In the genomic region with DNA sequence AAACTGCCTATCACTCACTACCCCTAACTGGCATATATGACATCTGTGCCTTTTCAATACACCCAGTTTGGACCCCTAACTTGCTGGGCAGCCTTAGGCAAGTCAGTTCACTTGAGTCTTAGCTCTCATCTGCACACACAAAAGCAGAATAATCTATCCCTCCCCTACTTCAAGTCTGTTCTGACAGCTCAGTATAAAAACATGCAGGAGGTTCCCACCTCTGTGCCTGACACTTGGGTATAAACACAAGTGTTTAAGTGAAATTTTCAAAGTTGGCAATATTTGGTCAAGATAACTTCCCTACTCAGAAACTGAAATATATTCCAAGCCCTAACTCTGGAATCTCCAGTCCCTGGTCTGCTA, we compare ENCODE assay signal across 13 cellular contexts. TPM values are rescaled to one million over a fixed set of nuclear protein-coding genes. Genes with fewer than 3 reads are reported as not detected.
A peak's percentile ranks its signal among the peaks of the same experiment; 100 is the strongest.
DNase-seq lines count a peak whose midpoint lies in the region; ATAC-seq and TF ChIP-seq lines count a peak whose summit lies in the region.
"Had no signal": no experiment of that assay in that cellular context is flagged by ENCODE, and none has a peak within 500 bp of the region (broad histone marks: within the 10 kb centered on the region; RNA-seq: fewer than 3 reads in every experiment).

No MANE protein-coding gene starts in this region.

- DNase-seq in DMS114 treated with DMSO at 0.1 percent for 48 hours (lab: John Stamatoyannopoulos, UW; ENCODE audit: unreplicated experiment) (peak; percentile 53), glutamatergic neuron (no peak), GF-D8 (lab: John Stamatoyannopoulos, UW) (no peak), HuH-7.5 (ENCODE audit: low spot score) (no peak)
- DNase-seq: C1 segment of cervical spinal cord, GDM1, NCI-H1092 treated with DMSO at 0.1 percent for 48 hours, T1000 had no signal

- H3K9me3 Mint-ChIP-seq in glutamatergic neuron (ENCODE audit: unreplicated experiment) = peaks cover 30% of the 10 kb centered on the region

- H3K27me3 Mint-ChIP-seq in glutamatergic neuron (ENCODE audit: unreplicated experiment) = peaks cover 23% of the 10 kb centered on the region

- peaks cover 58% of the 10 kb centered on the region for H3K4me1 Mint-ChIP-seq in glutamatergic neuron (ENCODE audit: low read depth, unreplicated experiment)

- H3K27ac Mint-ChIP-seq in glutamatergic neuron (ENCODE audit: unreplicated experiment) = peak overlapping the region; percentile 41

- peak overlapping the region; percentile 21; the same call in 1 of the 2 replicates for H3K27ac ChIP-seq in 22Rv1
- peak overlapping the region; percentile 26; the same call in 1 of the 2 replicates for H3K27ac ChIP-seq in VCaP
- H3K27ac ChIP-seq: Peyer's patch had no signal

- H3K36me3 Mint-ChIP-seq in glutamatergic neuron (ENCODE audit: unreplicated experiment) = peaks cover 5% of the 10 kb centered on the region

- no peak for ATAC-seq in HG02623 (IDR thresholded peaks at IDR 0.05; ENCODE audit: unreplicated experiment)
- ATAC-seq in HG03354 (IDR thresholded peaks at IDR 0.05; ENCODE audit: poor library complexity, severe bottlenecking, unreplicated experiment) = no peak

- TF ChIP-seq CTCF in 22Rv1 (IDR thresholded peaks at IDR 0.05) (no peak), VCaP (conservative IDR thresholded peaks at IDR 0.05) (no peak), glutamatergic neuron (IDR thresholded peaks at IDR 0.05; ENCODE audit: partially characterized antibody, unreplicated experiment) (no peak)

- no peak overlapping the region for H3K4me3 Mint-ChIP-seq in glutamatergic neuron (ENCODE audit: unreplicated experiment)

RNA-seq across cellular contexts. Expression of a gene that starts 12.6 kb away (rescaled TPM):
- total RNA-seq in glutamatergic neuron (ENCODE audit: unreplicated experiment) = 1,021 TPM
